28 cellular contexts compared by ENCODE assay signal in genomic region chr14:26527095-26527494, GRCh38.
A peak's percentile ranks its signal among the peaks of the same experiment; 100 is the strongest.
DNase-seq lines count a peak whose midpoint lies in the region; ATAC-seq, FAIRE-seq and TF ChIP-seq lines count a peak whose summit lies in the region.
"Had no signal": no experiment of that assay in that cellular context is flagged by ENCODE, and none has a peak within 500 bp of the region (broad histone marks: within the 10 kb centered on the region; RNA-seq: fewer than 3 reads in every experiment).

No MANE protein-coding gene starts in this region.

- H3K4me3 ChIP-seq in astrocyte (ENCODE audit: insufficient read depth, low read depth, low read length) = no peak overlapping the region
- H3K4me3 ChIP-seq in transverse colon = no peak overlapping the region
- H3K4me3 ChIP-seq: BLaER1 treated with 17β-estradiol and CSF1 and Interleukin-3, amounts not matched to agents 10 nM and 100 nM; hepatocyte had no signal

- in situ Hi-C loops in transverse colon (cut with MboI; ENCODE audit: low pct_ligation_motif_present in 1 of 4, low pct_unique_long_range_greater_than_20kb in 1 of 4, low sequenced_read_pairs in 3 of 4) = no loop called here

- H3K27me3 Mint-ChIP-seq in astrocyte (ENCODE audit: low read depth, unreplicated experiment) = no peaks in the 10 kb centered on the region
- H3K27me3 Mint-ChIP-seq: activated naive CD8-positive, alpha-beta T cell treated with anti-CD3 and anti-CD28 coated beads, Interleukin-2, amount 10 ng/mL, durations not matched to agents 7 days and 5 days had no signal

- FAIRE-seq in astrocyte (lab: Jason Lieb, UNC) (no peak), HTR-8/SVneo (lab: Jason Lieb, UNC) (no peak)
- FAIRE-seq: endothelial cell of umbilical vein, frontal cortex, HepG2 had no signal

- TF ChIP-seq POLR2A in transverse colon (IDR thresholded peaks at IDR 0.05) = no peak

- H3K36me3 Mint-ChIP-seq in astrocyte (ENCODE audit: low read depth, unreplicated experiment) = no peaks in the 10 kb centered on the region
- H3K36me3 Mint-ChIP-seq: activated naive CD8-positive, alpha-beta T cell treated with anti-CD3 and anti-CD28 coated beads, Interleukin-2, amount 10 ng/mL, durations not matched to agents 7 days and 5 days; WTC11 had no signal

- no peaks in the 10 kb centered on the region for H3K79me2 ChIP-seq in astrocyte (ENCODE audit: insufficient read depth, low read length)
- H3K79me2 ChIP-seq: hepatocyte, parathyroid adenoma had no signal

- no peak for TF ChIP-seq CTCF in astrocyte (IDR thresholded peaks at IDR 0.05; ENCODE audit: insufficient read depth, low read depth, low read length)
- no peak for TF ChIP-seq CTCF in foreskin keratinocyte (conservative IDR thresholded peaks at IDR 0.05)
- no peak for TF ChIP-seq CTCF in transverse colon (IDR thresholded peaks at IDR 0.05)

- intact Hi-C loops in transverse colon (cut with DNase I; ENCODE audit: low total_unique reads) = no loop called here

- H3K27ac Mint-ChIP-seq in astrocyte (ENCODE audit: unreplicated experiment) = no peak overlapping the region
- H3K27ac Mint-ChIP-seq: activated naive CD8-positive, alpha-beta T cell treated with anti-CD3 and anti-CD28 coated beads, Interleukin-2, amount 10 ng/mL, durations not matched to agents 7 days and 5 days; activated T-helper 2 cell treated with anti-CD3 and anti-CD28 coated beads, Interferon-gamma antibody, Interleukin-2, Interleukin-4, amounts not matched to agents 10 μg/mL and 5 μg/mL and 100 μg/mL, durations not matched to agents 14 hours and 24 hours and 36 hours; nephron; WTC11 had no signal

- 69 to 73% methylated on average over 2 to 3 of the region's 3 CpGs for WGBS in transverse colon (ENCODE audit: low coverage in 1 of 2), 2 donors

- no peak for TF ChIP-seq EP300 in transverse colon (IDR thresholded peaks at IDR 0.05; ENCODE audit: low read depth)

- H3K4me1 Mint-ChIP-seq in astrocyte (ENCODE audit: low read depth, unreplicated experiment) = peaks cover 14% of the 10 kb centered on the region
- H3K4me1 Mint-ChIP-seq: activated naive CD8-positive, alpha-beta T cell treated with anti-CD3 and anti-CD28 coated beads, Interleukin-2, amount 10 ng/mL, durations not matched to agents 7 days and 5 days had no signal

- no peaks in the 10 kb centered on the region for H4K20me1 ChIP-seq in astrocyte (ENCODE audit: insufficient read depth, low read length)
- H4K20me1 ChIP-seq: BLaER1 treated with 17β-estradiol and CSF1 and Interleukin-3, amounts not matched to agents 10 nM and 100 nM had no signal

- no peak overlapping the region for H3K4me3 Mint-ChIP-seq in astrocyte (ENCODE audit: unreplicated experiment)
- H3K4me3 Mint-ChIP-seq: activated naive CD8-positive, alpha-beta T cell treated with anti-CD3 and anti-CD28 coated beads, Interleukin-2, amount 10 ng/mL, durations not matched to agents 7 days and 5 days; nephron; WTC11 had no signal

- H3K9me3 Mint-ChIP-seq in astrocyte (ENCODE audit: unreplicated experiment) = no peaks in the 10 kb centered on the region
- H3K9me3 Mint-ChIP-seq: nephron, WTC11 had no signal

- no peak overlapping the region for H2AFZ ChIP-seq in astrocyte (ENCODE audit: low read depth, low read length)
- H2AFZ ChIP-seq: hepatocyte, parathyroid adenoma had no signal

- DNase-seq in AG08395 (ENCODE audit: low spot score) (peak; percentile 4), astrocyte (ENCODE audit: low read depth) (peak; percentile 12), foreskin keratinocyte (peak; percentile 7 to 41), transverse colon (no peak), DMS114 treated with DMSO at 0.1 percent for 48 hours (lab: John Stamatoyannopoulos, UW; ENCODE audit: unreplicated experiment) (no peak), NCI-H2081 treated with DMSO at 0.1 percent for 48 hours (lab: John Stamatoyannopoulos, UW) (no peak), HTR-8/SVneo (ENCODE audit: insufficient read length, low spot score) (no peak)
- DNase-seq: activated CD8-positive, alpha-beta memory T cell treated with anti-CD3 and anti-CD28 coated beads, Interleukin-2, amount 50 U/mL, for 4 hours; activated naive CD8-positive, alpha-beta T cell treated with anti-CD3 and anti-CD28 coated beads, Interleukin-2, amount 10 ng/mL, durations not matched to agents 7 days and 5 days; COR-L47; NCI-H1092; NCI-H1930; OCI-M1; right cardiac atrium; stimulated activated CD4-positive, alpha-beta T cell treated with anti-CD3 and anti-CD28 coated beads, Interleukin-12 subunit alpha, Interleukin-12 subunit beta, amount 100 ng/mL, for 4 hours; stimulated activated CD4-positive, alpha-beta T cell treated with anti-CD3 and anti-CD28 coated beads, Interleukin-4, amount 100 ng/mL, for 24 hours; stimulated activated naive CD4-positive, alpha-beta T cell had no signal

- no peak overlapping the region for H3K4me2 ChIP-seq in astrocyte (ENCODE audit: low read length)
- H3K4me2 ChIP-seq: BLaER1 treated with 17β-estradiol and CSF1 and Interleukin-3, amounts not matched to agents 10 nM and 100 nM; hepatocyte had no signal

- H3K27me3 ChIP-seq in astrocyte (ENCODE audit: insufficient read depth, low read length) (no peaks in the 10 kb centered on the region), foreskin keratinocyte (no peaks in the 10 kb centered on the region), transverse colon (no peaks in the 10 kb centered on the region)
- H3K27me3 ChIP-seq: BLaER1 treated with 17β-estradiol and CSF1 and Interleukin-3, amounts not matched to agents 10 nM and 100 nM; hepatocyte had no signal

- H3K27ac ChIP-seq in astrocyte (ENCODE audit: low read depth, low read length) = no peak overlapping the region
- H3K27ac ChIP-seq in foreskin keratinocyte = no peak overlapping the region
- H3K27ac ChIP-seq in transverse colon = peak overlapping the region in 2 of 4 donors; percentile 10 to 45
- H3K27ac ChIP-seq: BLaER1 treated with 17β-estradiol and CSF1 and Interleukin-3, amounts not matched to agents 10 nM and 100 nM; hepatocyte; parathyroid adenoma had no signal

- ATAC-seq in HG02610 (IDR thresholded peaks at IDR 0.05; ENCODE audit: unreplicated experiment) (peak; percentile 63), foreskin keratinocyte (peak; percentile 55)
- ATAC-seq: HepG2, right cardiac atrium, SK-N-SH treated with all-trans-retinoic acid at 6 μM for 48 hours, WTC11 had no signal

- no peaks in the 10 kb centered on the region for H3K9me3 ChIP-seq in astrocyte (ENCODE audit: insufficient read depth, low read depth, low read length)
- H3K9me3 ChIP-seq in transverse colon = no peaks in the 10 kb centered on the region
- H3K9me3 ChIP-seq: BLaER1 treated with 17β-estradiol and CSF1 and Interleukin-3, amounts not matched to agents 10 nM and 100 nM had no signal

- H3K9ac ChIP-seq in astrocyte (ENCODE audit: low read length) = no peak overlapping the region
- H3K9ac ChIP-seq: BLaER1 treated with 17β-estradiol and CSF1 and Interleukin-3, amounts not matched to agents 10 nM and 100 nM; parathyroid adenoma had no signal

- H3K36me3 ChIP-seq in astrocyte (ENCODE audit: insufficient read depth, low read length) = no peaks in the 10 kb centered on the region
- no peaks in the 10 kb centered on the region for H3K36me3 ChIP-seq in transverse colon
- H3K36me3 ChIP-seq: BLaER1 treated with 17β-estradiol and CSF1 and Interleukin-3, amounts not matched to agents 10 nM and 100 nM had no signal

- H3K4me1 ChIP-seq in astrocyte (ENCODE audit: insufficient read depth, low read length) (peaks cover 4% of the 10 kb centered on the region), foreskin keratinocyte (no peaks in the 10 kb centered on the region), transverse colon (peaks cover 0 to 10% (median 3%) of the 10 kb centered on the region in 4 donors)
- H3K4me1 ChIP-seq: BLaER1 treated with 17β-estradiol and CSF1 and Interleukin-3, amounts not matched to agents 10 nM and 100 nM; parathyroid adenoma had no signal

Comparison
In these comparisons a context has a peak if more than half of its experiments do, and no peak if none do; other contexts are left out.
1. DNase-seq: peak in AG08395 (single experiment), astrocyte (single experiment) and foreskin keratinocyte (2 of 2); none in transverse colon (single experiment), DMS114 treated with DMSO at 0.1 percent for 48 hours (single experiment), NCI-H2081 treated with DMSO at 0.1 percent for 48 hours (single experiment) and HTR-8/SVneo (single experiment).